17 cellular contexts compared by ENCODE assay signal in genomic region chr6:88922775-88923548, GRCh38. TPM values are rescaled to one million over a fixed set of nuclear protein-coding genes. Genes with fewer than 3 reads are reported as not detected.
DNase-seq lines count a peak whose midpoint lies in the region; ATAC-seq and TF ChIP-seq lines count a peak whose summit lies in the region.
"Had no signal": no experiment of that assay in that cellular context is flagged by ENCODE, and none has a peak within 500 bp of the region (broad histone marks: within the 10 kb centered on the region; RNA-seq: fewer than 3 reads in every experiment).

No MANE protein-coding gene starts in this region.

- no peaks in the 10 kb centered on the region for H3K4me1 ChIP-seq in upper lobe of right lung
- H3K4me1 ChIP-seq: SJSA1 had no signal

- H3K4me3 ChIP-seq in epithelial cell of esophagus (ENCODE audit: low read length) (no peak overlapping the region), upper lobe of right lung (no peak overlapping the region)
- H3K4me3 ChIP-seq: heart right ventricle, SJSA1 had no signal

- intact Hi-C loops in Right ventricle myocardium superior (cut with DNase I), result no loop called here
- intact Hi-C loops in Right ventricle myocardium inferior (cut with DNase I), result no loop called here
- intact Hi-C loops in upper lobe of right lung (cut with DNase I), result no loop called here

- peaks cover under 1% of the 10 kb centered on the region for H3K36me3 ChIP-seq in upper lobe of right lung

- TF ChIP-seq CTCF in epithelial cell of esophagus (IDR thresholded peaks at IDR 0.05; ENCODE audit: insufficient read depth, low read depth, low read length, missing control alignments) (no peak), upper lobe of right lung (IDR thresholded peaks at IDR 0.05) (no peak)

- no peaks in the 10 kb centered on the region for H3K27me3 ChIP-seq in upper lobe of right lung
- H3K27me3 ChIP-seq: heart right ventricle, SJSA1 had no signal

- no peak overlapping the region for H3K27ac ChIP-seq in upper lobe of right lung
- H3K27ac ChIP-seq: C4-2B, SJSA1 had no signal

- H3K9me3 ChIP-seq in upper lobe of right lung, result no peaks in the 10 kb centered on the region
- H3K9me3 ChIP-seq: heart right ventricle, SJSA1 had no signal

- DNase-seq in Right ventricle myocardium superior (no peak), Right ventricle myocardium inferior (ENCODE audit: missing footprints) (no peak), SIG-M5 treated with dmso at 0.1 percent for 504 hours (lab: John Stamatoyannopoulos, UW; ENCODE audit: unreplicated experiment) (peak; percentile 82), epithelial cell of esophagus (ENCODE audit: low read depth) (peak; percentile 24), upper lobe of right lung (no peak), NCI-H2107 (lab: John Stamatoyannopoulos, UW) (no peak), occipital lobe (lab: John Stamatoyannopoulos, UW) (no peak), NCI-H2081 treated with DMSO at 0.1 percent for 48 hours (lab: John Stamatoyannopoulos, UW) (no peak)
- DNase-seq: activated CD4-positive, alpha-beta memory T cell treated with anti-CD3 and anti-CD28 coated beads for 36 hours; heart right ventricle; left cardiac atrium; NCI-H1105 treated with DMSO at 0.1 percent for 48 hours; posterior cingulate gyrus; small intestine had no signal

- ATAC-seq in Right ventricle myocardium superior (ENCODE audit: poor library complexity), result peak; percentile 36
- no peak for ATAC-seq in Right ventricle myocardium inferior
- ATAC-seq in upper lobe of right lung, result peak; percentile 78
- ATAC-seq: esophagus mucosa had no signal

RNA-seq across cellular contexts. Expression of gene RNGTT, which starts 40.5 kb away (rescaled TPM):
- 7.6 TPM for total RNA-seq in Right ventricle myocardium superior
- total RNA-seq in Right ventricle myocardium inferior, result 7.0 TPM
- 12.3 TPM for total RNA-seq in upper lobe of right lung
- total RNA-seq in occipital lobe, result 87.2 TPM

Comparison
In these comparisons a context has a peak if more than half of its experiments do, and no peak if none do; other contexts are left out.
1. DNase-seq: peak in SIG-M5 treated with dmso at 0.1 percent for 504 hours (single experiment) and epithelial cell of esophagus (single experiment); none in Right ventricle myocardium superior (single experiment), Right ventricle myocardium inferior (single experiment), upper lobe of right lung (single experiment), NCI-H2107 (single experiment), occipital lobe (single experiment) and NCI-H2081 treated with DMSO at 0.1 percent for 48 hours (single experiment).